In genomic region chr15:38129531-38130199, GRCh38 we compare ENCODE assay signal across 8 cellular contexts.
DNase-seq lines count a peak whose midpoint lies in the region; ATAC-seq and TF ChIP-seq lines count a peak whose summit lies in the region.

No MANE protein-coding gene starts in this region.

- WGBS in prostate gland, result 25% methylated on average over 12 of the region's 12 CpGs

- H3K4me3 Mint-ChIP-seq in type B pancreatic cell, result peak overlapping the region; percentile 24

- H3K36me3 ChIP-seq in prostate gland, result no peaks in the 10 kb centered on the region

- no peaks in the 10 kb centered on the region for H3K4me1 ChIP-seq in prostate gland (replicated peaks)

- no peak for TF ChIP-seq POLR2A in prostate gland (IDR thresholded peaks at IDR 0.05)

- H3K4me3 ChIP-seq in dorsolateral prefrontal cortex (peak overlapping the region; percentile 27 to 70 (median 49)), prostate gland (no peak overlapping the region)

- ATAC-seq in GM18499 (IDR thresholded peaks at IDR 0.05; ENCODE audit: insufficient read depth, unreplicated experiment), result peak; percentile 50

- H3K36me3 Mint-ChIP-seq in type B pancreatic cell, result no peaks in the 10 kb centered on the region

- peak; percentile 100 for DNase-seq in HCEC 1CT
- peak; percentile 57 for DNase-seq in NOMO-1 treated with DMSO at 0.1 percent for 48 hours (lab: John Stamatoyannopoulos, UW; ENCODE audit: unreplicated experiment)
- peak in 8 of 10 donors; percentile 57 to 84 (median 63) for DNase-seq in dorsolateral prefrontal cortex
- peak; percentile 71 for DNase-seq in midbrain (lab: John Stamatoyannopoulos, UW)
- DNase-seq in type B pancreatic cell (ENCODE audit: extremely low spot score, unreplicated experiment), result no peak
- no peak for DNase-seq in COR-L47 (lab: John Stamatoyannopoulos, UW)
- DNase-seq in prostate gland (ENCODE audit: low spot score), result no peak

- intact Hi-C loops in dorsolateral prefrontal cortex (cut with DNase I) (loop anchor here (2.0 to 5.0 kb wide), 6 partner anchors 42 to 223 kb away; partner anchors contain the start of gene SPRED1 (in 2 of the 2)), prostate gland (cut with DNase I) (no loop called here)

- H3K27me3 ChIP-seq in dorsolateral prefrontal cortex, result no peaks in the 10 kb centered on the region
- H3K27me3 ChIP-seq in prostate gland (replicated peaks; ENCODE audit: insufficient read depth), result no peaks in the 10 kb centered on the region

- peaks cover 4% of the 10 kb centered on the region for H3K9me3 Mint-ChIP-seq in type B pancreatic cell

- peak in 2 of 56 donors; percentile 2 to 12 for TF ChIP-seq CTCF in dorsolateral prefrontal cortex (IDR thresholded peaks at IDR 0.05 in 54 of 56, conservative IDR thresholded peaks at IDR 0.05 in 2 of 56; ENCODE audit: low read depth in 1 of 56, partially characterized antibody in 56 of 56)
- TF ChIP-seq CTCF in type B pancreatic cell (conservative IDR thresholded peaks at IDR 0.05), result no peak
- TF ChIP-seq CTCF in prostate gland (IDR thresholded peaks at IDR 0.05), result no peak

- no peaks in the 10 kb centered on the region for H3K27me3 Mint-ChIP-seq in type B pancreatic cell

- H3K4me1 Mint-ChIP-seq in type B pancreatic cell (ENCODE audit: unreplicated experiment), result peaks cover 32% of the 10 kb centered on the region

- peak overlapping the region in 56 of 59 donors; percentile 49 to 89 (median 79) for H3K27ac ChIP-seq in dorsolateral prefrontal cortex
- peak overlapping the region in 1 of 2 donors; percentile 6 for H3K27ac ChIP-seq in prostate gland

- H3K27ac Mint-ChIP-seq in type B pancreatic cell, result no peak overlapping the region

- H3K9me3 ChIP-seq in prostate gland, result no peaks in the 10 kb centered on the region

Comparison
In these comparisons a context has a peak if more than half of its experiments do, and no peak if none do; other contexts are left out.
1. DNase-seq: peak in HCEC 1CT (single experiment), NOMO-1 treated with DMSO at 0.1 percent for 48 hours (single experiment), dorsolateral prefrontal cortex (8 of 10) and midbrain (single experiment); none in type B pancreatic cell (single experiment), COR-L47 (single experiment) and prostate gland (single experiment).
2. H3K4me3 ChIP-seq: peak in dorsolateral prefrontal cortex (59 of 59); none in prostate gland (0 of 2).